Comparison of ENCODE assay signal across 22 cellular contexts in genomic region chr6:140590641-140591040, GRCh38.
"Had no signal": no experiment of that assay in that cellular context is flagged by ENCODE, and none has a peak within 500 bp of the region (broad histone marks: within the 10 kb centered on the region; RNA-seq: fewer than 3 reads in every experiment).

No MANE protein-coding gene starts in this region.

- ATAC-seq: activated CD4-positive, alpha-beta T cell treated with anti-CD3 and anti-CD28 coated beads for 36 hours; activated naive CD4-positive, alpha-beta T cell treated with anti-CD3 and anti-CD28 coated beads, Interleukin-2, amount 50 U/mL, for 72 hours; left cardiac atrium; lower lobe of right lung; natural killer cell treated with Interleukin-12 subunit alpha and Interleukin-12 subunit beta and Interleukin-15 and Interleukin-18, amount 100 ng/mL, for 72 hours; pancreas; right lobe of liver; stimulated activated naive CD8-positive, alpha-beta T cell treated with anti-CD3 and anti-CD28 coated beads, Interleukin-15, amount 100 ng/mL, for 72 hours had no signal

- DNase-seq: activated CD4-positive, alpha-beta T cell treated with anti-CD3 and anti-CD28 coated beads for 36 hours; activated CD4-positive, alpha-beta T cell treated with anti-CD3 and anti-CD28 coated beads, Interleukin-2, amount 50 U/mL, for 48 hours; activated gamma-delta T cell treated with Interleukin-2 at 50 U/mL for 16 hours; activated T-cell treated with anti-CD3 and anti-CD28 coated beads for 4 hours; amniotic stem cell; central memory CD4-positive, alpha-beta T cell; erythroblast; foreskin fibroblast; left cardiac atrium; lower lobe of right lung; pancreas; right lobe of liver; stimulated activated CD4-positive, alpha-beta T cell treated with anti-CD3 and anti-CD28 coated beads, Interleukin-4, amount 100 ng/mL, for 1 hour; stimulated activated naive CD8-positive, alpha-beta T cell treated with anti-CD3 and anti-CD28 coated beads, Interleukin-15, amount 100 ng/mL, for 72 hours; T-helper 2 cell; testis had no signal

- H3K27ac Mint-ChIP-seq: activated CD4-positive, alpha-beta T cell treated with anti-CD3 and anti-CD28 coated beads for 36 hours; activated naive CD4-positive, alpha-beta T cell treated with anti-CD3 and anti-CD28 coated beads, Interleukin-2, amount 50 U/mL, for 72 hours; activated T-helper 1 cell treated with anti-CD3 and anti-CD28 coated beads, Interleukin-12 subunit alpha, Interleukin-12 subunit beta, Interleukin-2, Interleukin-4 antibody, amounts not matched to agents 30 ng/mL and 10 ng/mL and 1 ng/mL, durations not matched to agents 14 hours and 24 hours and 36 hours; natural killer cell treated with Interleukin-12 subunit alpha and Interleukin-12 subunit beta and Interleukin-15 and Interleukin-18, amount 100 ng/mL, for 72 hours; stimulated activated naive CD8-positive, alpha-beta T cell treated with anti-CD3 and anti-CD28 coated beads, Interleukin-15, amount 100 ng/mL, for 72 hours; type B pancreatic cell had no signal

- H3K4me3 ChIP-seq: hepatocyte, lower lobe of right lung, pancreas, right lobe of liver, smooth muscle cell, testis had no signal

- H3K4me3 Mint-ChIP-seq: activated CD4-positive, alpha-beta T cell treated with anti-CD3 and anti-CD28 coated beads for 36 hours; activated T-helper 1 cell treated with anti-CD3 and anti-CD28 coated beads, Interleukin-12 subunit alpha, Interleukin-12 subunit beta, Interleukin-2, Interleukin-4 antibody, amounts not matched to agents 30 ng/mL and 10 ng/mL and 1 ng/mL, durations not matched to agents 14 hours and 24 hours and 36 hours; natural killer cell treated with Interleukin-12 subunit alpha and Interleukin-12 subunit beta and Interleukin-15 and Interleukin-18, amount 100 ng/mL, for 72 hours; stimulated activated naive CD8-positive, alpha-beta T cell treated with anti-CD3 and anti-CD28 coated beads, Interleukin-15, amount 100 ng/mL, for 72 hours; type B pancreatic cell had no signal

- H3K36me3 Mint-ChIP-seq: activated naive CD4-positive, alpha-beta T cell treated with anti-CD3 and anti-CD28 coated beads, Interleukin-2, amount 50 U/mL, for 72 hours; type B pancreatic cell had no signal

- H3K27me3 Mint-ChIP-seq: type B pancreatic cell had no signal
